Comparison of ENCODE assay signal across 8 cellular contexts in the genomic region with DNA sequence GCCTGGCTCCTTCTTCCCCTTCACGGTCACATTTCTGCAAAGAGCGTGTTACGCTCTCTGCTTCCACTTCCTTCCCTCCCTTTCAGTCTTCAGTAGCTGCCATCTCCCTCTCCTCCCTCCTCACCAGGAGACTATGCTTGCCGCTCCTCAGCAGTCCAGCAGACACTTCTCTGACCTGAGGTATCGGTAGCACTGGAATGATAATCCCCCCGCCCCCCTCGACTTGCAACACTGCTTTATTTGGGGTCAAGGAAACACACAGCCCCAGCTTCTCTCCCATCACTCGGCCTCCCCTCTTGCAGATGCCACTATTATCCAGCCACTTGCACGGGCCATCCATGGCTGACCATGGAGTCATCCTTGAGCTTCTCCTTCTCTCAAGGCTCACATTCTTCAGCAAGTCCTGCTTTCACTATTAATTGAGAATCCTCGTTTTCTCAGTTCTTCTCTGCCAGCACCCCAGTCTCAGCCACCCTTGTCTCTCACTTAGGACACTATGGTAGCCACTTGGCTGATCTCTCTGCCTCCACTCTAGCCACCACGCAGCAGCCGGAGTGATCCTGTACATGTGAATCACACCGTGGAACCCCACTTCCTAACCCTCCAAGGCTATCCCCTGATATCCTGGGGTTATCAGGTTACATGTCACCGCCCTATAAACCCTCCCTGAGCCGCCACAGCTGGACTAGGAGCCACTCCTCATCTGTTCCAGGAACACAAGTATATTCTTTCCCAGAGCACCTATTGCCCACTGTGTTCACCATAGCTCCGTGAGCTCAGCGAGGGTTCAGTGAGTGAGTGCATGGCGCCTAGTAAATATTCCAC. TPM values are rescaled to one million over a fixed set of nuclear protein-coding genes. Genes with fewer than 3 reads are reported as not detected.
DNase-seq lines count a peak whose midpoint lies in the region; ATAC-seq, FAIRE-seq and TF ChIP-seq lines count a peak whose summit lies in the region.

No MANE protein-coding gene starts in this region.

- WGBS in small intestine, 3 donors: 11 to 21% (median 11%) methylated on average over 18 of the region's 18 CpGs

- H3K4me3 ChIP-seq in HFF-Myc (replicated peaks; ENCODE audit: low read depth, low read length) (peak overlapping the region; percentile 71), iPS-18a (ENCODE audit: low read length) (peak overlapping the region; percentile 80), small intestine (ENCODE audit: low read depth in 1 of 2, low read length in 2 of 2) (peak overlapping the region in 1 of 2 donors; percentile 67)

- H3K27me3 ChIP-seq in iPS-18a (ENCODE audit: control insufficient read depth, insufficient read depth, low read length): peaks cover 19% of the 10 kb centered on the region
- no peaks in the 10 kb centered on the region for H3K27me3 ChIP-seq in small intestine (ENCODE audit: control insufficient read depth in 2 of 2, insufficient read depth in 2 of 2, low read length in 2 of 2)

- H3K27ac ChIP-seq in angular gyrus (ENCODE audit: low read depth, low read length) (peak overlapping the region; percentile 22), iPS-18a (ENCODE audit: low read length) (no peak overlapping the region), small intestine (ENCODE audit: low read depth in 1 of 2, low read length in 1 of 2) (peak overlapping the region; percentile 98 to 99)

- no peak overlapping the region for H3K9ac ChIP-seq in iPS-18a (ENCODE audit: low read length)

- H3K9me3 ChIP-seq in iPS-18a (ENCODE audit: control insufficient read depth, low read depth, low read length) (no peaks in the 10 kb centered on the region), small intestine (ENCODE audit: control insufficient read depth, low read depth) (no peaks in the 10 kb centered on the region)

- no peaks in the 10 kb centered on the region for H3K36me3 ChIP-seq in iPS-18a (ENCODE audit: control insufficient read depth, low read depth, low read length)
- H3K36me3 ChIP-seq in small intestine (ENCODE audit: control insufficient read depth in 2 of 2, insufficient read depth in 2 of 2, low read length in 2 of 2): peaks cover 0 to 2% of the 10 kb centered on the region in 2 donors

- FAIRE-seq in small intestine (lab: Jason Lieb, UNC): no peak

- no peak for TF ChIP-seq CTCF in HFF-Myc (IDR thresholded peaks at IDR 0.05; ENCODE audit: low read depth, low read length, missing control alignments)

- no peak for ATAC-seq in HG03442 (IDR thresholded peaks at IDR 0.05; ENCODE audit: unreplicated experiment)

- DNase-seq in DMS153 treated with DMSO at 0.1 percent for 48 hours (lab: John Stamatoyannopoulos, UW; ENCODE audit: unreplicated experiment) (peak; percentile 62), DMS153 (lab: John Stamatoyannopoulos, UW) (no peak), HFF-Myc (ENCODE audit: extremely low read depth, low read depth) (no peak), NCI-H526 (lab: John Stamatoyannopoulos, UW) (peak; percentile 49 to 61), small intestine (peak; percentile 63)

- H3K4me1 ChIP-seq in iPS-18a (ENCODE audit: control insufficient read depth, low read depth, low read length) (peaks cover 12% of the 10 kb centered on the region), small intestine (ENCODE audit: control insufficient read depth in 2 of 2, insufficient read depth in 1 of 2, low read depth in 1 of 2, low read length in 1 of 2) (peaks cover 6 to 8% of the 10 kb centered on the region in 2 donors)

RNA-seq across cellular contexts. Expression of a gene that starts 1.0 kb away (rescaled TPM):
- polyA plus RNA-seq in small intestine: 10 to 100 TPM; 15.9 to 18.6 (median 16.5) TPM

Comparison
In these comparisons a context has a peak if more than half of its experiments do, and no peak if none do; other contexts are left out.
1. DNase-seq: peak in DMS153 treated with DMSO at 0.1 percent for 48 hours (single experiment), NCI-H526 (2 of 2) and small intestine (single experiment); none in DMS153 (single experiment) and HFF-Myc (single experiment).